In the genomic region with DNA sequence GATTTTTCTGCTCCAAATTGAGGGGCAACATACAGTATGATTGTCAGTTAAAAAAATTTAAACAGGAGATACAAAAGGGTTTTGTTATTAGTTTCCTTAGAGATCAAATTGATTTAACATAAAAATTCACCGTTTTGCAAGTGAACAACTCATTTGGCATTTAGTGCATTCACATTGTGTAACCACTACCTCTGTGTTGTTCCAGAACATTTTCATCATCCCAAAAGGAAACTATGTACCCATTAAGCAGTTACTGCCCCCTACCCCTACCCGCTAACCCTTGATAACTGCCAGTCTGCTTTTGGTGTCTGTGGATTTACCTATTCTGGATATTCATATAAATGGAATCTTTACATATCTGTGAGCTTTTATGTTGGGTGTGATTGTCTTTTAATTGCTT, we compare ENCODE assay signal across 14 cellular contexts. TPM values are rescaled to one million over a fixed set of nuclear protein-coding genes. Genes with fewer than 3 reads are reported as not detected.
DNase-seq lines count a peak whose midpoint lies in the region; ATAC-seq and TF ChIP-seq lines count a peak whose summit lies in the region.
"Had no signal": no experiment of that assay in that cellular context is flagged by ENCODE, and none has a peak within 500 bp of the region (broad histone marks: within the 10 kb centered on the region; RNA-seq: fewer than 3 reads in every experiment).

No MANE protein-coding gene starts in this region.

- H3K9me3 Mint-ChIP-seq in CD4-positive, CD25-positive, alpha-beta regulatory T cell, result peaks cover 0 to 1% (median 0%) of the 10 kb centered on the region in 7 donors
- no peaks in the 10 kb centered on the region for H3K9me3 Mint-ChIP-seq in nephron progenitor cell
- H3K9me3 Mint-ChIP-seq: activated naive CD4-positive, alpha-beta T cell treated with anti-CD3 and anti-CD28 coated beads, Interleukin-2, amount 10 ng/mL, durations not matched to agents 7 days and 5 days; CD14-positive monocyte had no signal

- peaks cover 55% of the 10 kb centered on the region for H3K36me3 Mint-ChIP-seq in CD4-positive, CD25-positive, alpha-beta regulatory T cell
- peaks cover 51% of the 10 kb centered on the region for H3K36me3 Mint-ChIP-seq in nephron progenitor cell (ENCODE audit: low read depth)

- in situ Hi-C loops in gastrocnemius medialis (cut with MboI; ENCODE audit: low sequenced_read_pairs in 4 of 4), result no loop called here

- no peak overlapping the region for H3K9ac ChIP-seq in fibroblast of lung (ENCODE audit: insufficient read depth, low read length)

- peak overlapping the region in 2 of 3 donors; percentile 21 to 40 for H3K27ac Mint-ChIP-seq in CD4-positive, CD25-positive, alpha-beta regulatory T cell
- no peak overlapping the region for H3K27ac Mint-ChIP-seq in nephron progenitor cell
- H3K27ac Mint-ChIP-seq: activated naive CD4-positive, alpha-beta T cell treated with anti-CD3 and anti-CD28 coated beads, Interleukin-2, amount 10 ng/mL, durations not matched to agents 7 days and 5 days had no signal

- peaks cover 79% of the 10 kb centered on the region for H3K79me2 ChIP-seq in fibroblast of lung (ENCODE audit: control insufficient read depth, insufficient read depth, low read length)

- H3K9me3 ChIP-seq in CD4-positive, CD25-positive, alpha-beta regulatory T cell (ENCODE audit: control insufficient read depth in 2 of 2, low read length in 2 of 2), result no peaks in the 10 kb centered on the region
- no peaks in the 10 kb centered on the region for H3K9me3 ChIP-seq in fibroblast of lung (ENCODE audit: control insufficient read depth, insufficient read depth, low read depth, low read length)
- no peaks in the 10 kb centered on the region for H3K9me3 ChIP-seq in gastrocnemius medialis

- intact Hi-C loops in gastrocnemius medialis (cut with DNase I; ENCODE audit: low total_unique reads), result loop anchor here (5.0 kb wide), 1 partner anchor 207 kb away; no protein-coding TSS in a partner anchor

- no peaks in the 10 kb centered on the region for H3K27me3 ChIP-seq in CD4-positive, CD25-positive, alpha-beta regulatory T cell (ENCODE audit: control insufficient read depth, insufficient read depth, low read length)
- H3K27me3 ChIP-seq in fibroblast of lung (ENCODE audit: control insufficient read depth, insufficient read depth, low read length), result no peaks in the 10 kb centered on the region
- H3K27me3 ChIP-seq in gastrocnemius medialis, result no peaks in the 10 kb centered on the region

- TF ChIP-seq CTCF in fibroblast of lung (conservative IDR thresholded peaks at IDR 0.05 in 1 of 2, IDR thresholded peaks at IDR 0.05 in 1 of 2; ENCODE audit: low read depth in 1 of 2, low read length in 2 of 2), result no peak
- no peak for TF ChIP-seq CTCF in gastrocnemius medialis (IDR thresholded peaks at IDR 0.05 in 4 of 5, conservative IDR thresholded peaks at IDR 0.05 in 1 of 5)
- no peak for TF ChIP-seq CTCF in nephron progenitor cell (IDR thresholded peaks at IDR 0.05)

- H3K27ac ChIP-seq in CD4-positive, CD25-positive, alpha-beta regulatory T cell (ENCODE audit: insufficient read depth, low read length, poor library complexity, severe bottlenecking), result no peak overlapping the region
- peak overlapping the region; percentile 88 for H3K27ac ChIP-seq in fibroblast of lung (ENCODE audit: insufficient read depth, low read length)
- H3K27ac ChIP-seq in gastrocnemius medialis, result peak overlapping the region; percentile 85 to 90 (median 87)

- no peak for ATAC-seq in CD4-positive, CD25-positive, alpha-beta regulatory T cell (ENCODE audit: low read depth in 2 of 2)
- ATAC-seq in gastrocnemius medialis (peak in 1 of 2 donors; percentile 35), HG03045 (IDR thresholded peaks at IDR 0.05; ENCODE audit: unreplicated experiment) (no peak), GM21526 (IDR thresholded peaks at IDR 0.05; ENCODE audit: low FRiP score, unreplicated experiment) (no peak)
- ATAC-seq: activated CD4-positive, CD25-positive, alpha-beta regulatory T cell treated with anti-CD3 and anti-CD28 coated beads, Interleukin-2, amount 50 U/mL, for 24 hours had no signal

- no peak for DNase-seq in CD4-positive, CD25-positive, alpha-beta regulatory T cell
- DNase-seq in LHCN-M2 (ENCODE audit: low read depth) (peak; percentile 43), fibroblast of lung (ENCODE audit: low read depth in 2 of 2) (peak; percentile 57 to 69), gastrocnemius medialis (no peak), nephron progenitor cell (no peak)
- DNase-seq: activated naive CD4-positive, alpha-beta T cell treated with anti-CD3 and anti-CD28 coated beads, Interleukin-2, amount 10 ng/mL, durations not matched to agents 7 days and 5 days; NCI-H2081; NCI-H69; RPMI8226; T-helper 1 cell had no signal

- H3K27me3 Mint-ChIP-seq in CD4-positive, CD25-positive, alpha-beta regulatory T cell, result no peaks in the 10 kb centered on the region
- no peaks in the 10 kb centered on the region for H3K27me3 Mint-ChIP-seq in nephron progenitor cell (ENCODE audit: low read depth, poor library complexity)
- H3K27me3 Mint-ChIP-seq: activated naive CD4-positive, alpha-beta T cell treated with anti-CD3 and anti-CD28 coated beads, Interleukin-2, amount 10 ng/mL, durations not matched to agents 7 days and 5 days had no signal

- no peak overlapping the region for H2AFZ ChIP-seq in fibroblast of lung (ENCODE audit: low read length)

- peak overlapping the region; percentile 63 for H3K4me2 ChIP-seq in fibroblast of lung (ENCODE audit: extremely low read depth, insufficient read depth, low read length)

- peaks cover 2% of the 10 kb centered on the region for H4K20me1 ChIP-seq in fibroblast of lung (ENCODE audit: control insufficient read depth, extremely low read depth, insufficient read depth, low read length)

- no peak for TF ChIP-seq POLR2A in gastrocnemius medialis (IDR thresholded peaks at IDR 0.05)

- H3K4me1 ChIP-seq in CD4-positive, CD25-positive, alpha-beta regulatory T cell (ENCODE audit: control insufficient read depth, insufficient read depth, low read length, poor library complexity, severe bottlenecking), result no peaks in the 10 kb centered on the region
- H3K4me1 ChIP-seq in fibroblast of lung (ENCODE audit: control insufficient read depth, extremely low read depth, insufficient read depth, low read length), result peaks cover 25% of the 10 kb centered on the region
- peaks cover 85 to 93% of the 10 kb centered on the region in 2 donors for H3K4me1 ChIP-seq in gastrocnemius medialis

- peaks cover 36% of the 10 kb centered on the region for H3K36me3 ChIP-seq in CD4-positive, CD25-positive, alpha-beta regulatory T cell (ENCODE audit: control insufficient read depth, insufficient read depth, low read length)
- H3K36me3 ChIP-seq in fibroblast of lung (ENCODE audit: control insufficient read depth, insufficient read depth, low read length) (peaks cover 4% of the 10 kb centered on the region), gastrocnemius medialis (no peaks in the 10 kb centered on the region)

- H3K4me1 Mint-ChIP-seq in CD4-positive, CD25-positive, alpha-beta regulatory T cell, result peaks cover 46 to 82% (median 70%) of the 10 kb centered on the region in 4 donors
- H3K4me1 Mint-ChIP-seq in nephron progenitor cell, result peaks cover 18% of the 10 kb centered on the region

- H3K4me3 Mint-ChIP-seq in CD4-positive, CD25-positive, alpha-beta regulatory T cell, result peak overlapping the region in 1 of 4 donors; percentile 22
- no peak overlapping the region for H3K4me3 Mint-ChIP-seq in nephron progenitor cell
- H3K4me3 Mint-ChIP-seq: activated naive CD4-positive, alpha-beta T cell treated with anti-CD3 and anti-CD28 coated beads, Interleukin-2, amount 10 ng/mL, durations not matched to agents 7 days and 5 days; CD14-positive monocyte had no signal

- H3K4me3 ChIP-seq in CD4-positive, CD25-positive, alpha-beta regulatory T cell (ENCODE audit: low read depth, low read length), result no peak overlapping the region
- no peak overlapping the region for H3K4me3 ChIP-seq in fibroblast of lung (replicated peaks in 1 of 4; ENCODE audit: control extremely low read depth in 1 of 4, insufficient read depth in 1 of 4, low read depth in 3 of 4, low read length in 4 of 4)
- peak overlapping the region in 2 of 4 donors; percentile 5 to 46 for H3K4me3 ChIP-seq in gastrocnemius medialis

RNA-seq across cellular contexts. Expression of a gene that starts 3.1 kb away (rescaled TPM):
- 27.8 TPM for total RNA-seq in CD4-positive, CD25-positive, alpha-beta regulatory T cell
- 1 to 10 TPM; 6.6 to 9.4 (median 6.8) TPM for polyA plus RNA-seq in CD4-positive, CD25-positive, alpha-beta regulatory T cell
- total RNA-seq in LHCN-M2 (2014; rRNA removed) (9.4 and 11.5 TPM in 2 replicates), fibroblast of lung (32.9 and 39.3 TPM in 2 replicates), gastrocnemius medialis (10 to 100 TPM; 51.2 to 91.1 (median 74.6) TPM)
- 4.2 TPM for polyA plus RNA-seq in LHCN-M2 (2012)
- polyA plus RNA-seq in fibroblast of lung, result 18.1 and 26.5 TPM in 2 replicates
- 11.2 and 14.7 TPM in 2 replicates for polyA plus RNA-seq in fibroblast of lung (2012)
- polyA minus RNA-seq in fibroblast of lung (ENCODE audit: low replicate concordance), result 5.1 and 8.7 TPM in 2 replicates

Comparison
In these comparisons a context has a peak if more than half of its experiments do, and no peak if none do; other contexts are left out.
1. DNase-seq: peak in LHCN-M2 (single experiment) and fibroblast of lung (2 of 2); none in CD4-positive, CD25-positive, alpha-beta regulatory T cell (0 of 3), gastrocnemius medialis (0 of 2) and nephron progenitor cell (single experiment).